ENCODE assay signal across 8 cellular contexts in the genomic region with DNA sequence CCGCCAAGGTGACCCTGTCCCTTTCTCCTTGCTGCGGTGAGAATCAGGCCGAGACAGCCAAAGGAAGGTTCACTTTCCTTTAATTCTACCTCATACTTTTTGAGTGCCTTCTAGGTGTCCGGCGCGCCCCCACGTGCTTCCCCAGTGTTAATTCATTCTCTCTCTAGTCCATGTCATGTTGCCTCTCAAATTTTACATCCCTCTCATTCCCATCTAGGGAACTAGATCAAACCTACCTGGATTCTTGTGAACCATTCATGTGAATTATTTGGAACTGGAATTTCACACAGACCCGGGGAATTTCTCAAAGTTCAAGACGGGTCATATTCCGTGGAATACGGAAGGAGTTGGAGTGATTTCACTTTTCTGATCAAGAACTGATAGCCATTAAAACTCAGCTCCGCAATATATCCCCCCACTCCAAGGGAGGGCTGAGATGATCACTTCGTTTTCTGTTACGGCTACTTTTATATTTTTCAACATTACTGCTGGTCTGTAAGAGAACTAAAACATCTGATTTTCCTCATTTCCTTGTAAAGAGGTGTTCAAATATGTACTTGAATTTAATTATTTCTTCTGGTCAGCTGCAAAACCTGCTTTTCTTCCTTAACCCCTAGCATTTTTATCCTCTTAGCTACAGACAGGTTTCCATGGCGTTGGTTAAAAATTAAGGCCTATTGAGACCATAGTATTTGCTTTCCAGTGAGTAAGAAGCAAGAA. TPM values are rescaled to one million over a fixed set of nuclear protein-coding genes. Genes with fewer than 3 reads are reported as not detected.
DNase-seq lines count a peak whose midpoint lies in the region; ATAC-seq, FAIRE-seq and TF ChIP-seq lines count a peak whose summit lies in the region.

No MANE protein-coding gene starts in this region.

- peak; percentile 2 to 33; a peak in 1 of 4 replicates for TF ChIP-seq RAD21 in K562 (CRISPR knock-in tag; conservative IDR thresholded peaks at IDR 0.05 in 1 of 2, IDR thresholded peaks at IDR 0.05 in 1 of 2)

- peak; percentile 57 for FAIRE-seq in K562 (lab: Jason Lieb, UNC)

- H3K4me3 Mint-ChIP-seq in type B pancreatic cell, result peak overlapping the region; percentile 87

- no peaks in the 10 kb centered on the region for H3K27me3 Mint-ChIP-seq in type B pancreatic cell

- POLR2A ChIA-PET in K562 (lab: Yijun Ruan, JAX), result interaction anchor here (1.0 to 9.5 kb wide), 9 partner anchors 9 to 176 kb away, joined by 3 to 219 read pairs (median 6); no protein-coding TSS in a partner anchor

- peaks cover 20% of the 10 kb centered on the region for H4K20me1 ChIP-seq in K562 (replicated peaks; ENCODE audit: control insufficient read depth, insufficient read depth, low read length)

- no peaks in the 10 kb centered on the region for H3K9me1 ChIP-seq in K562 (ENCODE audit: control insufficient read depth, insufficient read depth, low read length)

- peak overlapping the region; percentile 94 for H3K27ac Mint-ChIP-seq in type B pancreatic cell

- WGBS in K562 (ENCODE audit: insufficient coverage, low coverage, missing lambda C conversion rate), result 1% methylated on average over 15 of the region's 15 CpGs
- WGBS in right lobe of liver (ENCODE audit: insufficient coverage, low coverage, low lambda C conversion rate, missing lambda C conversion rate), result 6% methylated on average over 12 of the region's 15 CpGs

- peak overlapping the region; percentile 98 to 99 for H3K9ac ChIP-seq in K562 (ENCODE audit: insufficient read depth in 1 of 2, low read depth in 2 of 2, low read length in 2 of 2)

- CTCF ChIA-PET in K562 (lab: Yijun Ruan, JAX; ENCODE audit: low intra/inter-chr PET ratio), result no interaction called here

- TF ChIP-seq POLR2A in K562 (conservative IDR thresholded peaks at IDR 0.05) (no peak), right lobe of liver (IDR thresholded peaks at IDR 0.05) (no peak)

- H3K9me3 Mint-ChIP-seq in type B pancreatic cell, result no peaks in the 10 kb centered on the region

- H3K4me1 ChIP-seq in K562 (replicated peaks in 1 of 2; ENCODE audit: control insufficient read depth in 2 of 2, insufficient read depth in 2 of 2, low read length in 2 of 2) (peaks cover 26 to 31% of the 10 kb centered on the region in 2 experiments), right lobe of liver (peaks cover 0 to 48% (median 20%) of the 10 kb centered on the region in 4 donors)

- peak overlapping the region; percentile 85 for H2AFZ ChIP-seq in K562 (ENCODE audit: low read depth, low read length)

- no peaks in the 10 kb centered on the region for H3K9me3 ChIP-seq in K562 (replicated peaks; ENCODE audit: control insufficient read depth, insufficient read depth, low read depth, low read length)
- no peaks in the 10 kb centered on the region for H3K9me3 ChIP-seq in right lobe of liver

- H3K79me2 ChIP-seq in K562 (ENCODE audit: control insufficient read depth, insufficient read depth, low read length), result peaks cover 57% of the 10 kb centered on the region

- ATAC-seq in K562 (no peak; the same call in 2 of the 3 replicates), right lobe of liver (no peak), GM21737 (IDR thresholded peaks at IDR 0.05; ENCODE audit: unreplicated experiment) (no peak)

- H3K27ac ChIP-seq in K562 (ENCODE audit: extremely low read depth, low read depth, low read length) (peak overlapping the region; percentile 99), right lobe of liver (peak overlapping the region; percentile 95 to 100 (median 98))

- in situ Hi-C loops in K562 (cut with MboI), result no loop called here

- H3K36me3 ChIP-seq in K562 (ENCODE audit: control insufficient read depth, insufficient read depth, low read length) (peaks cover 33% of the 10 kb centered on the region), right lobe of liver (peaks cover 0 to under 1% (median 0%) of the 10 kb centered on the region in 4 donors)

- peak; percentile 44 to 67 (median 61) for TF ChIP-seq CTCF in K562 (IDR thresholded peaks at IDR 0.05 in 2 of 3, conservative IDR thresholded peaks at IDR 0.05 in 1 of 3; ENCODE audit: insufficient read depth in 2 of 3, low read depth in 1 of 3, low read length in 3 of 3)
- TF ChIP-seq CTCF in right lobe of liver (IDR thresholded peaks at IDR 0.05), result no peak
- TF ChIP-seq CTCF in type B pancreatic cell (conservative IDR thresholded peaks at IDR 0.05), result peak; percentile 45

- intact Hi-C loops in K562 (cut with micrococcal nuclease), result loop anchor here (2.0 kb wide), 1 partner anchor 21 kb away; no protein-coding TSS in a partner anchor
- intact Hi-C loops in right lobe of liver (cut with DNase I), result no loop called here

- no peaks in the 10 kb centered on the region for H3K27me3 ChIP-seq in K562 (ENCODE audit: control insufficient read depth in 2 of 2, insufficient read depth in 2 of 2, low read length in 2 of 2)
- H3K27me3 ChIP-seq in right lobe of liver, result no peaks in the 10 kb centered on the region

- H3K36me3 Mint-ChIP-seq in type B pancreatic cell, result peaks cover 13% of the 10 kb centered on the region

- peak overlapping the region; percentile 98 for H3K4me2 ChIP-seq in K562 (ENCODE audit: insufficient read depth, low read length)

- DNase-seq in CD1c-positive myeloid dendritic cell (ENCODE audit: extremely low spot score), result peak; percentile 65
- no peak for DNase-seq in Jurkat, Clone E6-1 (ENCODE audit: low read depth, low spot score)
- DNase-seq in K562 (ENCODE audit: extremely low read depth in 1 of 4, low spot score in 3 of 4), result no peak
- no peak for DNase-seq in right lobe of liver
- DNase-seq in type B pancreatic cell (ENCODE audit: extremely low spot score, unreplicated experiment), result no peak
- DNase-seq in stimulated activated CD4-positive, alpha-beta T cell treated with anti-CD3 and anti-CD28 coated beads, Interleukin-12 subunit alpha, Interleukin-12 subunit beta, amount 100 ng/mL, for 4 hours, result no peak
- no peak for DNase-seq in NAMALWA (ENCODE audit: low spot score)

- peaks cover 37% of the 10 kb centered on the region for H3K4me1 Mint-ChIP-seq in type B pancreatic cell (ENCODE audit: unreplicated experiment)

- H3K4me3 ChIP-seq in Jurkat, Clone E6-1 (ENCODE audit: low read length), result peak overlapping the region; percentile 96
- peak overlapping the region; percentile 82 for H3K4me3 ChIP-seq in K562
- H3K4me3 ChIP-seq in right lobe of liver, result peak overlapping the region; percentile 92 to 99 (median 98)

- TF ChIP-seq EP300 in K562 (IDR thresholded peaks at IDR 0.05; ENCODE audit: low read length), result peak; percentile 26; the same call in 1 of the 2 replicates

- BruUV-seq in K562 (replicated peaks; lab: Mats Ljungman, UMichigan), result no TSS peak

TF ChIP-seq in K562, 482 proteins besides CTCF, POLR2A, EP300 and RAD21 (continues in another document):
- peak; percentile 22; the same call in 1 of the 2 replicates for TF ChIP-seq ZNF584 (CRISPR knock-in tag; IDR thresholded peaks at IDR 0.05; ENCODE audit: low read depth)
- TF ChIP-seq, protein P1, sequence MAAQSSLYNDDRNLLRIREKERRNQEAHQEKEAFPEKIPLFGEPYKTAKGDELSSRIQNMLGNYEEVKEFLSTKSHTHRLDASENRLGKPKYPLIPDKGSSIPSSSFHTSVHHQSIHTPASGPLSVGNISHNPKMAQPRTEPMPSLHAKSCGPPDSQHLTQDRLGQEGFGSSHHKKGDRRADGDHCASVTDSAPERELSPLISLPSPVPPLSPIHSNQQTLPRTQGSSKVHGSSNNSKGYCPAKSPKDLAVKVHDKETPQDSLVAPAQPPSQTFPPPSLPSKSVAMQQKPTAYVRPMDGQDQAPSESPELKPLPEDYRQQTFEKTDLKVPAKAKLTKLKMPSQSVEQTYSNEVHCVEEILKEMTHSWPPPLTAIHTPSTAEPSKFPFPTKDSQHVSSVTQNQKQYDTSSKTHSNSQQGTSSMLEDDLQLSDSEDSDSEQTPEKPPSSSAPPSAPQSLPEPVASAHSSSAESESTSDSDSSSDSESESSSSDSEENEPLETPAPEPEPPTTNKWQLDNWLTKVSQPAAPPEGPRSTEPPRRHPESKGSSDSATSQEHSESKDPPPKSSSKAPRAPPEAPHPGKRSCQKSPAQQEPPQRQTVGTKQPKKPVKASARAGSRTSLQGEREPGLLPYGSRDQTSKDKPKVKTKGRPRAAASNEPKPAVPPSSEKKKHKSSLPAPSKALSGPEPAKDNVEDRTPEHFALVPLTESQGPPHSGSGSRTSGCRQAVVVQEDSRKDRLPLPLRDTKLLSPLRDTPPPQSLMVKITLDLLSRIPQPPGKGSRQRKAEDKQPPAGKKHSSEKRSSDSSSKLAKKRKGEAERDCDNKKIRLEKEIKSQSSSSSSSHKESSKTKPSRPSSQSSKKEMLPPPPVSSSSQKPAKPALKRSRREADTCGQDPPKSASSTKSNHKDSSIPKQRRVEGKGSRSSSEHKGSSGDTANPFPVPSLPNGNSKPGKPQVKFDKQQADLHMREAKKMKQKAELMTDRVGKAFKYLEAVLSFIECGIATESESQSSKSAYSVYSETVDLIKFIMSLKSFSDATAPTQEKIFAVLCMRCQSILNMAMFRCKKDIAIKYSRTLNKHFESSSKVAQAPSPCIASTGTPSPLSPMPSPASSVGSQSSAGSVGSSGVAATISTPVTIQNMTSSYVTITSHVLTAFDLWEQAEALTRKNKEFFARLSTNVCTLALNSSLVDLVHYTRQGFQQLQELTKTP (IDR thresholded peaks at IDR 0.05; ENCODE audit: low read depth in 1 of 2, partially characterized antibody in 2 of 2), result peak in 1 of 2 experiments; percentile 39

RNA-seq across cellular contexts. Expression of a gene that starts 1.0 kb away (rescaled TPM):
- 1,991 TPM for polyA plus RNA-seq in Jurkat, Clone E6-1 (2012; ENCODE audit: insufficient read depth, insufficient read length)
- 790 and 1,193 TPM in 2 replicates for total RNA-seq in K562 (2011; cell fraction: chromatin; rRNA removed; ENCODE audit: low replicate concordance)
- 1,022 and 1,050 TPM in 2 replicates for total RNA-seq in K562 (2011; cell fraction: nucleolus; rRNA removed)
- 987 and 1,019 TPM in 2 replicates for total RNA-seq in K562 (2011; cell fraction: nucleoplasm; rRNA removed)
- 2,617 and 2,757 TPM in 2 replicates for total RNA-seq in K562 (2014; rRNA removed)
- total RNA-seq in K562 (2014; rRNA removed; fragmentation: Illumina TruSeq; extraction: Trizol), result 2,118 and 2,410 TPM in 2 replicates
- 2,997 and 3,044 TPM in 2 replicates for total RNA-seq in K562 (2015; rRNA removed; fragmentation: Illumina TruSeq; extraction: Trizol)
- 2,642 and 2,717 TPM in 2 replicates for total RNA-seq in K562 (2021)
- polyA plus RNA-seq in K562 (2011; rRNA removed), result 3,253 and 3,807 TPM in 2 replicates
- polyA plus RNA-seq in K562 (2011; cell fraction: cytosol; rRNA removed), result 3,902 and 3,930 TPM in 2 replicates
- polyA plus RNA-seq in K562 (2011; cell fraction: nucleus; rRNA removed), result 1,435 and 2,014 TPM in 2 replicates
- 2,677 and 3,119 TPM in 2 replicates for polyA plus RNA-seq in K562 (2012)
- polyA plus RNA-seq in K562 (2014; fragmentation: Illumina TruSeq; extraction: Trizol), result 2,868 and 3,193 TPM in 2 replicates
- polyA plus RNA-seq in K562 (2014; fragmentation: Nextera tagmentation; extraction: Ambion mirVana), result 1,000 to 10,000 TPM; 6,249 to 7,472 TPM
- polyA plus RNA-seq in K562 (2014; rRNA removed), result 2,249 and 2,310 TPM in 2 replicates
- 3,327 and 3,913 TPM in 2 replicates for polyA minus RNA-seq in K562 (2011; rRNA and poly(A)+ RNA removed)
- polyA minus RNA-seq in K562 (2011; cell fraction: cytosol; rRNA and poly(A)+ RNA removed), result 2,697 and 3,181 TPM in 2 replicates
- polyA minus RNA-seq in K562 (2011; cell fraction: nucleus; rRNA and poly(A)+ RNA removed), result 390 and 803 TPM in 2 replicates
- 100 to 1,000 TPM; 314 to 792 (median 539) TPM for total RNA-seq in right lobe of liver
- total RNA-seq in type B pancreatic cell (ENCODE audit: low replicate concordance), result 599 and 828 TPM in 2 replicates

Comparison
In these comparisons a context has a peak if more than half of its experiments do, and no peak if none do; other contexts are left out.
1. CTCF ChIP-seq: peak in K562 (3 of 3) and type B pancreatic cell (single experiment); none in right lobe of liver (0 of 4).
2. Peak in every context shown above with its lines, with median percentiles within 50 percentile points of each other: H3K4me3 ChIP-seq.